Comparison of ENCODE assay signal across 7 cellular contexts in the genomic region with DNA sequence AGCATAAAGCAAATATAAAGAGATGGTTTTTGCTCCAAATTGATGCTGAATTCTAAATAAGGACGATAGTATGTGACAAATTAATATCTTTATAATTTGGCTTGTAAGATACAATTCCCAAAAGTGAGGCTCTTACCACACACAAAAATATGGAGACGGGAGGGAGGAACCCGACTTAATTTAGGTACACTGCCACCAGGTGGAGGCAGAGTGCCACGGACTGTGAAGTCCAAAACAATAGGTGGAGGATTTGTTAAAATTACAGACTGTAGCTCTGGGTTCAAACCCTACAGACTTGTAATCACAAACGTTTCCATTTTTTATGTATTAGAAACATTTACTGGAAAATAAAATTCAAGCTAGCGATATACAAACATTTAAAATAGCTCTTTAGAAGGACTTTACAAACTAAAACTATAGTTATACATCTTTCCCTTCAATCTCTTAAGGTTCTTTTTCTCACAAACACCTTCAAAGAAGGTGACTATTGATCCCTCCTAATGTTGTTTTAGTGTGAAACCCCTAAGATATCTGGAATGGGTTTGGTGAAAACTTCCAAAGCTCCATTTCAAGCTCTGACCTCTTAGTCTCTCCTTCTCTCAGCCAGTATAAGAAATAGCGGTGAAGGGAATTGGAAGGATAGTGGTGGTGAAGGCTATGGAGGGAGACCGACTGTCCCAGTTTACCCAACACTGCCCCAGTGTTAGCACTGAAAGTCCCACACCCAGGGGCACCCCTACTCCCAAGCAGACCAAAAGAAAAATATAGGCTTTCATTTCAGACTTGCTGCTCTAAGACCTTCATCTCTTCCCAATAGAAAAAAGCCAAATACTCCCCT.
DNase-seq lines count a peak whose midpoint lies in the region; ATAC-seq and TF ChIP-seq lines count a peak whose summit lies in the region.

No MANE protein-coding gene starts in this region.

- H3K9me3 Mint-ChIP-seq in stimulated activated memory B cell treated with anti-CD40 and anti-IgM and Interleukin-4, amounts not matched to agents 10 μg/mL and 1 μg/mL and 100 μg/mL, for 72 hours = no peaks in the 10 kb centered on the region

- in situ Hi-C loops in astrocyte of the spinal cord (cut with HindIII; ENCODE audit: low sequenced_read_pairs) = no loop called here

- TF ChIP-seq CTCF in GM12874 (IDR thresholded peaks at IDR 0.05; ENCODE audit: insufficient read depth, low read depth, low read length) (peak; percentile 66), astrocyte of the spinal cord (IDR thresholded peaks at IDR 0.05; ENCODE audit: low read depth, low read length) (peak; percentile 76), spleen (IDR thresholded peaks at IDR 0.05 in 8 of 11, conservative IDR thresholded peaks at IDR 0.05 in 3 of 11) (peak; percentile 44 to 82 (median 71))

- WGBS in spleen, 5 donors = 42 to 57% (median 50%) methylated on average over 8 of the region's 8 CpGs

- no peak for ATAC-seq in stimulated activated memory B cell treated with anti-CD40 and anti-IgM and Interleukin-4, amounts not matched to agents 10 μg/mL and 1 μg/mL and 100 μg/mL, for 72 hours

- peaks cover 0 to 12% (median 0%) of the 10 kb centered on the region in 7 donors for H3K27me3 ChIP-seq in spleen (replicated peaks in 1 of 7)

- H3K27ac Mint-ChIP-seq in stimulated activated memory B cell treated with anti-CD40 and anti-IgM and Interleukin-4, amounts not matched to agents 10 μg/mL and 1 μg/mL and 100 μg/mL, for 72 hours = no peak overlapping the region

- no peaks in the 10 kb centered on the region for H3K4me1 Mint-ChIP-seq in stimulated activated memory B cell treated with anti-CD40 and anti-IgM and Interleukin-4, amounts not matched to agents 10 μg/mL and 1 μg/mL and 100 μg/mL, for 72 hours

- no peak for TF ChIP-seq POLR2A in spleen (IDR thresholded peaks at IDR 0.05)

- H3K36me3 Mint-ChIP-seq in stimulated activated memory B cell treated with anti-CD40 and anti-IgM and Interleukin-4, amounts not matched to agents 10 μg/mL and 1 μg/mL and 100 μg/mL, for 72 hours = no peaks in the 10 kb centered on the region

- H3K4me3 Mint-ChIP-seq in stimulated activated memory B cell treated with anti-CD40 and anti-IgM and Interleukin-4, amounts not matched to agents 10 μg/mL and 1 μg/mL and 100 μg/mL, for 72 hours = no peak overlapping the region

- H3K9me3 ChIP-seq in spleen = no peaks in the 10 kb centered on the region

- H3K36me3 ChIP-seq in spleen = no peaks in the 10 kb centered on the region

- H3K27ac ChIP-seq in spleen = no peak overlapping the region

- H3K27me3 Mint-ChIP-seq in stimulated activated memory B cell treated with anti-CD40 and anti-IgM and Interleukin-4, amounts not matched to agents 10 μg/mL and 1 μg/mL and 100 μg/mL, for 72 hours = peaks cover 37% of the 10 kb centered on the region

- DNase-seq in NCI-H1694 (lab: John Stamatoyannopoulos, UW) (peak; percentile 70), T1000 (lab: John Stamatoyannopoulos, UW) (peak; percentile 32), astrocyte of the spinal cord (ENCODE audit: low read depth, low spot score) (peak; percentile 85), hippocampal formation (lab: John Stamatoyannopoulos, UW) (peak; percentile 64), spleen (peak; percentile 85)

- intact Hi-C loops in spleen (cut with DNase I; ENCODE audit: low total_unique reads) = no loop called here

- H3K4me3 ChIP-seq in astrocyte of the spinal cord (ENCODE audit: low read depth, low read length) (no peak overlapping the region), spleen (no peak overlapping the region)

- peaks cover 0 to 37% (median 17%) of the 10 kb centered on the region in 6 donors for H3K4me1 ChIP-seq in spleen

Comparison
In these comparisons a context has a peak if more than half of its experiments do, and no peak if none do; other contexts are left out.
1. DNase-seq: peak in every context shown above with its lines; median percentile 85 in astrocyte of the spinal cord; 85 in spleen; 70 in NCI-H1694; 64 in hippocampal formation; 32 in T1000.